8 cellular contexts compared by ENCODE assay signal in genomic region chr14:49861581-49861922, GRCh38. TPM values are rescaled to one million over a fixed set of nuclear protein-coding genes. Genes with fewer than 3 reads are reported as not detected.
DNase-seq lines count a peak whose midpoint lies in the region; ATAC-seq, FAIRE-seq and TF ChIP-seq lines count a peak whose summit lies in the region.

No MANE protein-coding gene starts in this region.

- no peak overlapping the region for H3K4me3 Mint-ChIP-seq in activated naive CD8-positive, alpha-beta T cell treated with anti-CD3 and anti-CD28 coated beads, Interleukin-2, amount 50 U/mL, for 24 hours
- H3K4me3 Mint-ChIP-seq in progenitor cell of endocrine pancreas (ENCODE audit: low read depth) = no peak overlapping the region

- H3K27ac Mint-ChIP-seq in activated naive CD8-positive, alpha-beta T cell treated with anti-CD3 and anti-CD28 coated beads, Interleukin-2, amount 50 U/mL, for 24 hours = no peak overlapping the region
- H3K27ac Mint-ChIP-seq in progenitor cell of endocrine pancreas = no peak overlapping the region

- FAIRE-seq in HTR-8/SVneo (lab: Jason Lieb, UNC) = no peak

- ATAC-seq in GM18498 (IDR thresholded peaks at IDR 0.05; ENCODE audit: unreplicated experiment) (peak; percentile 18), left cardiac atrium (peak; percentile 45 to 50), GM21723 (IDR thresholded peaks at IDR 0.05; ENCODE audit: unreplicated experiment) (no peak)
- peak; percentile 4 for ATAC-seq in activated naive CD8-positive, alpha-beta T cell treated with anti-CD3 and anti-CD28 coated beads, Interleukin-2, amount 50 U/mL, for 24 hours

- no peak for TF ChIP-seq CTCF in progenitor cell of endocrine pancreas (IDR thresholded peaks at IDR 0.05; ENCODE audit: unreplicated experiment)

- peak in 66 of 76 experiments; percentile 8 to 86 (median 43) for DNase-seq in HUDEP-2 (lab: John Stamatoyannopoulos, UW; ENCODE audit: unreplicated experiment in 76 of 76)
- peak; percentile 70 for DNase-seq in SK-MEL-5 (ENCODE audit: low read depth, low spot score)
- peak; percentile 66 for DNase-seq in activated naive CD8-positive, alpha-beta T cell treated with anti-CD3 and anti-CD28 coated beads, Interleukin-2, amount 50 U/mL, for 24 hours
- DNase-seq in left cardiac atrium = peak; percentile 72
- DNase-seq in progenitor cell of endocrine pancreas (ENCODE audit: low spot score, unreplicated experiment) = peak; percentile 11
- no peak for DNase-seq in HTR-8/SVneo (ENCODE audit: insufficient read length, low spot score)

- H3K9me3 Mint-ChIP-seq in activated naive CD8-positive, alpha-beta T cell treated with anti-CD3 and anti-CD28 coated beads, Interleukin-2, amount 50 U/mL, for 24 hours = no peaks in the 10 kb centered on the region
- H3K9me3 Mint-ChIP-seq in progenitor cell of endocrine pancreas (ENCODE audit: low read depth) = no peaks in the 10 kb centered on the region

- peaks cover 2% of the 10 kb centered on the region for H3K27me3 Mint-ChIP-seq in activated naive CD8-positive, alpha-beta T cell treated with anti-CD3 and anti-CD28 coated beads, Interleukin-2, amount 50 U/mL, for 24 hours
- no peaks in the 10 kb centered on the region for H3K27me3 Mint-ChIP-seq in progenitor cell of endocrine pancreas

- in situ Hi-C loops in SK-MEL-5 (cut with HindIII; ENCODE audit: low pct_unique_long_range_greater_than_20kb, low sequenced_read_pairs) = loop anchor here (10.0 kb wide), 1 partner anchor 243 kb away; no protein-coding TSS in a partner anchor

- H3K36me3 Mint-ChIP-seq in activated naive CD8-positive, alpha-beta T cell treated with anti-CD3 and anti-CD28 coated beads, Interleukin-2, amount 50 U/mL, for 24 hours (ENCODE audit: low read depth) = peaks cover 3% of the 10 kb centered on the region
- no peaks in the 10 kb centered on the region for H3K36me3 Mint-ChIP-seq in progenitor cell of endocrine pancreas (ENCODE audit: insufficient read depth)

- intact Hi-C loops in left cardiac atrium (cut with DNase I) = loop anchor here in 1 of 2 donors (5.0 kb wide), 1 partner anchor 256 kb away; the partner anchor contains the start of gene VCPKMT

- H3K4me1 Mint-ChIP-seq in activated naive CD8-positive, alpha-beta T cell treated with anti-CD3 and anti-CD28 coated beads, Interleukin-2, amount 50 U/mL, for 24 hours = peaks cover 39% of the 10 kb centered on the region
- no peaks in the 10 kb centered on the region for H3K4me1 Mint-ChIP-seq in progenitor cell of endocrine pancreas (ENCODE audit: low read depth)

RNA-seq across cellular contexts. Expression of gene NEMF, which starts 9.0 kb away (rescaled TPM):
- 54.8 and 56.0 TPM in 2 replicates for total RNA-seq in SK-MEL-5 (2014; rRNA removed; shearing (Covaris generic))
- polyA plus RNA-seq in SK-MEL-5 (2015; cell fraction: cytosol; rRNA removed) = 28.7 and 29.8 TPM in 2 replicates
- 131 and 207 TPM in 2 replicates for polyA plus RNA-seq in SK-MEL-5 (2015; cell fraction: nucleus; rRNA removed)
- total RNA-seq in left cardiac atrium (10 to 100 TPM; 48.6 to 60.5 TPM), progenitor cell of endocrine pancreas (86.1 and 86.8 TPM in 2 replicates)

RNA-seq across cellular contexts. Expression of gene ARF6, which starts 31.3 kb away (rescaled TPM):
- 39.5 and 46.5 TPM in 2 replicates for total RNA-seq in SK-MEL-5 (2014; rRNA removed; shearing (Covaris generic))
- 80.7 and 83.2 TPM in 2 replicates for polyA plus RNA-seq in SK-MEL-5 (2015; cell fraction: cytosol; rRNA removed)
- polyA plus RNA-seq in SK-MEL-5 (2015; cell fraction: nucleus; rRNA removed) = 26.2 and 31.7 TPM in 2 replicates
- total RNA-seq in left cardiac atrium (10 to 100 TPM; 28.6 to 38.0 TPM), progenitor cell of endocrine pancreas (49.8 and 49.9 TPM in 2 replicates)
